29 cellular contexts compared by ENCODE assay signal in the genomic region with DNA sequence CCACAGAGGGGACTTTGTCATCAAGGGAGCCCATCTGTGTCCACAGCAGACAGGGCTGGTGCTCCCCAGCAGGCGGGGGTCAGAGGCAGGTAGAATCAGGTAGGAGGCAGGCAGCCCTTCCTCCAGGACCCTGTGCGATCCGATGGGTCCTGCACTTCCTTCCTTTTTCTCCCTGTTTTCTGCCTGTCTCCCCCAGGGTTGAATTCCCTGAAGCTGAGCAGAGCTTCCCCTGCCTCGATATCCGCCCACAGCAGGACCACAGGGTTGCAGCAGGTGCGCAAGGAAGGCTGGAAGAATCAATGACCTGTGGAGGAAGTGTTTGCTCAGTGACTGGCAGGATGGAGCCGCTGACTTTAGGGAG.
DNase-seq lines count a peak whose midpoint lies in the region; ATAC-seq, FAIRE-seq and TF ChIP-seq lines count a peak whose summit lies in the region.
"Had no signal": no experiment of that assay in that cellular context is flagged by ENCODE, and none has a peak within 500 bp of the region (broad histone marks: within the 10 kb centered on the region; RNA-seq: fewer than 3 reads in every experiment).

No MANE protein-coding gene starts in this region.

- H3K27ac Mint-ChIP-seq in astrocyte (ENCODE audit: unreplicated experiment) = peak overlapping the region; percentile 62
- no peak overlapping the region for H3K27ac Mint-ChIP-seq in nephron progenitor cell
- no peak overlapping the region for H3K27ac Mint-ChIP-seq in type B pancreatic cell
- H3K27ac Mint-ChIP-seq: activated T-cell treated with anti-CD3 and anti-CD28 coated beads, Interleukin-2, amount 50 U/mL, for 24 hours; IgD-negative memory B cell; natural killer cell had no signal

- FAIRE-seq in astrocyte (lab: Jason Lieb, UNC) = no peak
- FAIRE-seq: endothelial cell of umbilical vein, frontal cortex, pancreas had no signal

- H3K9me3 ChIP-seq in astrocyte (ENCODE audit: insufficient read depth, low read depth, low read length) = no peaks in the 10 kb centered on the region
- H3K9me3 ChIP-seq: heart right ventricle, pancreas, SJCRH30, tibial artery had no signal

- H3K27ac ChIP-seq in astrocyte (ENCODE audit: low read depth, low read length) = no peak overlapping the region
- H3K27ac ChIP-seq: dorsolateral prefrontal cortex, heart right ventricle, pancreas, SJCRH30, tibial artery, VCaP had no signal

- H3K36me3 Mint-ChIP-seq in astrocyte (ENCODE audit: low read depth, unreplicated experiment) (no peaks in the 10 kb centered on the region), nephron progenitor cell (ENCODE audit: low read depth) (no peaks in the 10 kb centered on the region), type B pancreatic cell (no peaks in the 10 kb centered on the region)
- H3K36me3 Mint-ChIP-seq: IgD-negative memory B cell, natural killer cell had no signal

- no peaks in the 10 kb centered on the region for H3K36me3 ChIP-seq in astrocyte (ENCODE audit: insufficient read depth, low read length)
- H3K36me3 ChIP-seq: heart right ventricle, pancreas, SJCRH30, tibial artery had no signal

- H3K27me3 ChIP-seq in astrocyte (ENCODE audit: insufficient read depth, low read length) = no peaks in the 10 kb centered on the region
- H3K27me3 ChIP-seq: pancreas, SJCRH30 had no signal

- DNase-seq in cardiac septum (ENCODE audit: low spot score) (peak; percentile 38), Right ventricle myocardium superior (no peak), astrocyte (ENCODE audit: low read depth) (no peak), nephron progenitor cell (no peak), type B pancreatic cell (ENCODE audit: extremely low spot score, unreplicated experiment) (peak; percentile 32), CD1c-positive myeloid dendritic cell (ENCODE audit: extremely low spot score) (no peak), NCI-H1694 (lab: John Stamatoyannopoulos, UW) (no peak)
- DNase-seq: activated CD4-positive, alpha-beta T cell treated with anti-CD3 and anti-CD28 coated beads for 48 hours; activated gamma-delta T cell; central memory CD4-positive, alpha-beta T cell; GF-D8; kidney glomerular epithelial cell; NCI-H146; NCI-H446; NCI-H82; SJCRH30; stimulated activated CD4-positive, alpha-beta T cell treated with anti-CD3 and anti-CD28 coated beads, Interleukin-2, amount 100 ng/mL, for 48 hours; T1000 had no signal

- H3K27me3 Mint-ChIP-seq in astrocyte (ENCODE audit: low read depth, unreplicated experiment) (peaks cover 34% of the 10 kb centered on the region), nephron progenitor cell (ENCODE audit: low read depth, poor library complexity) (peaks cover 12% of the 10 kb centered on the region), type B pancreatic cell (peaks cover 27% of the 10 kb centered on the region)

- H3K4me1 ChIP-seq in astrocyte (ENCODE audit: insufficient read depth, low read length) = no peaks in the 10 kb centered on the region
- H3K4me1 ChIP-seq: heart right ventricle, pancreas, SJCRH30, tibial artery had no signal

- no peak for ATAC-seq in Right ventricle myocardium superior (ENCODE audit: poor library complexity)
- ATAC-seq: heart right ventricle, natural killer cell, pancreas had no signal

- no peak overlapping the region for H3K9ac ChIP-seq in astrocyte (ENCODE audit: low read length)

- H3K79me2 ChIP-seq in astrocyte (ENCODE audit: insufficient read depth, low read length) = no peaks in the 10 kb centered on the region

- H3K9me3 Mint-ChIP-seq in astrocyte (ENCODE audit: unreplicated experiment) (no peaks in the 10 kb centered on the region), nephron progenitor cell (no peaks in the 10 kb centered on the region), type B pancreatic cell (no peaks in the 10 kb centered on the region)
- H3K9me3 Mint-ChIP-seq: activated T-cell treated with anti-CD3 and anti-CD28 coated beads, Interleukin-2, amount 50 U/mL, for 24 hours; IgD-negative memory B cell; natural killer cell had no signal

- no peak overlapping the region for H2AFZ ChIP-seq in astrocyte (ENCODE audit: low read depth, low read length)

- H3K4me3 Mint-ChIP-seq in astrocyte (ENCODE audit: unreplicated experiment) = no peak overlapping the region
- H3K4me3 Mint-ChIP-seq in nephron progenitor cell = peak overlapping the region; percentile 30
- H3K4me3 Mint-ChIP-seq in type B pancreatic cell = no peak overlapping the region
- H3K4me3 Mint-ChIP-seq: activated T-cell treated with anti-CD3 and anti-CD28 coated beads, Interleukin-2, amount 50 U/mL, for 24 hours; IgD-negative memory B cell; natural killer cell had no signal

- H3K4me2 ChIP-seq in astrocyte (ENCODE audit: low read length) = no peak overlapping the region

- H3K4me1 Mint-ChIP-seq in astrocyte (ENCODE audit: low read depth, unreplicated experiment) (no peaks in the 10 kb centered on the region), nephron progenitor cell (peaks cover 31% of the 10 kb centered on the region), type B pancreatic cell (ENCODE audit: unreplicated experiment) (no peaks in the 10 kb centered on the region)
- H3K4me1 Mint-ChIP-seq: IgD-negative memory B cell had no signal

- intact Hi-C loops in cardiac septum (cut with DNase I) = no loop called here
- intact Hi-C loops in Right ventricle myocardium superior (cut with DNase I) = no loop called here

- H4K20me1 ChIP-seq in astrocyte (ENCODE audit: insufficient read depth, low read length) = no peaks in the 10 kb centered on the region

- no peak for TF ChIP-seq CTCF in astrocyte (IDR thresholded peaks at IDR 0.05; ENCODE audit: insufficient read depth, low read depth, low read length)
- TF ChIP-seq CTCF in nephron progenitor cell (IDR thresholded peaks at IDR 0.05) = no peak
- TF ChIP-seq CTCF in type B pancreatic cell (conservative IDR thresholded peaks at IDR 0.05) = no peak

- H3K4me3 ChIP-seq in astrocyte (ENCODE audit: insufficient read depth, low read depth, low read length) = no peak overlapping the region
- H3K4me3 ChIP-seq: dorsolateral prefrontal cortex, heart right ventricle, lung, pancreas, SJCRH30, tibial artery had no signal

Comparison
In these comparisons a context has a peak if more than half of its experiments do, and no peak if none do; other contexts are left out.
1. DNase-seq: peak in cardiac septum (single experiment) and type B pancreatic cell (single experiment); none in Right ventricle myocardium superior (single experiment), astrocyte (single experiment), nephron progenitor cell (single experiment), CD1c-positive myeloid dendritic cell (single experiment) and NCI-H1694 (single experiment).